In the genomic region with DNA sequence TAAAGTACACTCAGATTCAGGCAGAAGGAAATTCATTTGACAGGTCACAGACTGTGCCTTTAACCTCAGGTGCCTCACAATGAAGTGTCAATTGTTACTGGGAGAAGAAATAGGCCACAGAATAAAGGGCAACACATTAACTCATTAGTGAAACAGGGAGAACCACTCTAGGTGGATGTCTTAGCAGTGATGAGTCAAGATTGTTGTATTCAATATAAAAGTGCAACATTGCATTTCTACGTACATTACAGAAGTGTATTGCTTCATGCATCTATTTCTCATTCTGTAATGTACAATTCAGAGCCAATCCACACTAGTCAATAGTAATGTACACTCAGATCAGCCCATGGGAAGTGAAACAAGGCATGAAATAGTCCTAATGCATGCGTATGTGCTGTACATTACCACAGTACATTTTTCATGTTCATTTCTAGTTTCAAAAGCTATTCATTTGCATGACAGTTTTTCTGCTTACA, we compare ENCODE assay signal across 1 cellular context.
A peak's percentile ranks its signal among the peaks of the same experiment; 100 is the strongest.
TF ChIP-seq lines count a peak whose summit lies in the region.

No MANE protein-coding gene starts in this region.

TF ChIP-seq in GM12878, 131 proteins besides CTCF, POLR2A, EP300 and RAD21 (continued from another document):
- TF ChIP-seq, protein P1, sequence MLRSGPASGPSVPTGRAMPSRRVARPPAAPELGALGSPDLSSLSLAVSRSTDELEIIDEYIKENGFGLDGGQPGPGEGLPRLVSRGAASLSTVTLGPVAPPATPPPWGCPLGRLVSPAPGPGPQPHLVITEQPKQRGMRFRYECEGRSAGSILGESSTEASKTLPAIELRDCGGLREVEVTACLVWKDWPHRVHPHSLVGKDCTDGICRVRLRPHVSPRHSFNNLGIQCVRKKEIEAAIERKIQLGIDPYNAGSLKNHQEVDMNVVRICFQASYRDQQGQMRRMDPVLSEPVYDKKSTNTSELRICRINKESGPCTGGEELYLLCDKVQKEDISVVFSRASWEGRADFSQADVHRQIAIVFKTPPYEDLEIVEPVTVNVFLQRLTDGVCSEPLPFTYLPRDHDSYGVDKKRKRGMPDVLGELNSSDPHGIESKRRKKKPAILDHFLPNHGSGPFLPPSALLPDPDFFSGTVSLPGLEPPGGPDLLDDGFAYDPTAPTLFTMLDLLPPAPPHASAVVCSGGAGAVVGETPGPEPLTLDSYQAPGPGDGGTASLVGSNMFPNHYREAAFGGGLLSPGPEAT (IDR thresholded peaks at IDR 0.05; ENCODE audit: low read depth): 0 out of 2 replicates have a peak, but pooled peaks have one; percentile 36
- peak; percentile 77 to 85 for TF ChIP-seq IKZF2 (IDR thresholded peaks at IDR 0.05)
- no peak for TF ChIP-seq SUZ12 (IDR thresholded peaks at IDR 0.05; ENCODE audit: unreplicated experiment)
- TF ChIP-seq MYC (IDR thresholded peaks at IDR 0.05; ENCODE audit: insufficient read depth, insufficient read length, insufficient replicate concordance, low read length, severe bottlenecking): no peak
- peak; percentile 97 for TF ChIP-seq IRF4 (IDR thresholded peaks at IDR 0.05; ENCODE audit: low read depth, low read length)
- TF ChIP-seq NR2F1 (conservative IDR thresholded peaks at IDR 0.05): no peak
- TF ChIP-seq SREBF1 (IDR thresholded peaks at IDR 0.05; ENCODE audit: low read length): no peak
- TF ChIP-seq CBFB (IDR thresholded peaks at IDR 0.05; ENCODE audit: low read depth): no peak
- no peak for TF ChIP-seq BRCA1 (IDR thresholded peaks at IDR 0.05; ENCODE audit: low read depth, low read length)
- peak; percentile 61 for TF ChIP-seq NBN (IDR thresholded peaks at IDR 0.05)
- TF ChIP-seq POLR2AphosphoS5 (IDR thresholded peaks at IDR 0.05; ENCODE audit: low read length): no peak
- TF ChIP-seq MTA3 (IDR thresholded peaks at IDR 0.05; ENCODE audit: borderline replicate concordance, low read length): peak; percentile 71; the same call in 1 of the 2 replicates
- no peak for TF ChIP-seq FOXK2 (IDR thresholded peaks at IDR 0.05)
- TF ChIP-seq HSF1 (IDR thresholded peaks at IDR 0.05; ENCODE audit: low read depth, low read length): no peak
- 0 out of 2 replicates have a peak, but pooled peaks have one; percentile 40 for TF ChIP-seq FOXM1 (IDR thresholded peaks at IDR 0.05; ENCODE audit: low read depth, low read length)
- TF ChIP-seq BCL11A (IDR thresholded peaks at IDR 0.05; ENCODE audit: low read depth, low read length): peak; percentile 88
- TF ChIP-seq IKZF1 (conservative IDR thresholded peaks at IDR 0.05): peak; percentile 69
- no peak for TF ChIP-seq ZBTB33 (IDR thresholded peaks at IDR 0.05)
- no peak for TF ChIP-seq SMAD5 (IDR thresholded peaks at IDR 0.05; ENCODE audit: low read depth)
- TF ChIP-seq CREB1 (IDR thresholded peaks at IDR 0.05; ENCODE audit: low read depth): peak; percentile 59
- TF ChIP-seq SP1 (IDR thresholded peaks at IDR 0.05; ENCODE audit: low read depth, low read length): peak; percentile 34
- TF ChIP-seq ZNF274 (IDR thresholded peaks at IDR 0.05; ENCODE audit: insufficient read depth, insufficient read length): no peak
- no peak for TF ChIP-seq ZNF622 (IDR thresholded peaks at IDR 0.05)
- TF ChIP-seq BACH1 (IDR thresholded peaks at IDR 0.05; ENCODE audit: borderline replicate concordance): no peak; the same call in 1 of the 2 replicates
- peak; percentile 88 for TF ChIP-seq RFX5 (IDR thresholded peaks at IDR 0.05; ENCODE audit: low read depth, low read length)
- TF ChIP-seq JUND (IDR thresholded peaks at IDR 0.05; ENCODE audit: low read depth, low read length): peak; percentile 33; the same call in 1 of the 2 replicates
- TF ChIP-seq ESRRA (IDR thresholded peaks at IDR 0.05; ENCODE audit: low read length): no peak
- peak; percentile 92 for TF ChIP-seq POU2F2 (IDR thresholded peaks at IDR 0.05; ENCODE audit: borderline replicate concordance, low read depth, low read length)
- no peak for TF ChIP-seq EGR1 (IDR thresholded peaks at IDR 0.05; ENCODE audit: borderline replicate concordance in 1 of 2, low read depth in 2 of 2, low read length in 2 of 2)
- no peak for TF ChIP-seq PAX8 (IDR thresholded peaks at IDR 0.05)
- TF ChIP-seq SPI1 (IDR thresholded peaks at IDR 0.05; ENCODE audit: borderline replicate concordance, insufficient read depth, low read depth, low read length): peak; percentile 89
- peak; percentile 76; the same call in 1 of the 2 replicates for TF ChIP-seq ZNF217 (IDR thresholded peaks at IDR 0.05)
- TF ChIP-seq, protein P2, sequence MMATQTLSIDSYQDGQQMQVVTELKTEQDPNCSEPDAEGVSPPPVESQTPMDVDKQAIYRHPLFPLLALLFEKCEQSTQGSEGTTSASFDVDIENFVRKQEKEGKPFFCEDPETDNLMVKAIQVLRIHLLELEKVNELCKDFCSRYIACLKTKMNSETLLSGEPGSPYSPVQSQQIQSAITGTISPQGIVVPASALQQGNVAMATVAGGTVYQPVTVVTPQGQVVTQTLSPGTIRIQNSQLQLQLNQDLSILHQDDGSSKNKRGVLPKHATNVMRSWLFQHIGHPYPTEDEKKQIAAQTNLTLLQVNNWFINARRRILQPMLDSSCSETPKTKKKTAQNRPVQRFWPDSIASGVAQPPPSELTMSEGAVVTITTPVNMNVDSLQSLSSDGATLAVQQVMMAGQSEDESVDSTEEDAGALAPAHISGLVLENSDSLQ (IDR thresholded peaks at IDR 0.05): peak; percentile 65
- 0 out of 4 replicates have a peak, but pooled peaks of 1 of the 2 experiments have one; percentile 21 for TF ChIP-seq CEBPB (IDR thresholded peaks at IDR 0.05; ENCODE audit: borderline replicate concordance in 1 of 2, low read depth in 2 of 2, low read length in 2 of 2)
- TF ChIP-seq MEF2B (IDR thresholded peaks at IDR 0.05; ENCODE audit: partially characterized antibody, poor library complexity, severe bottlenecking): peak; percentile 66
- no peak for TF ChIP-seq CHD1 (IDR thresholded peaks at IDR 0.05; ENCODE audit: low read depth, low read length)
- peak in 1 of 2 experiments; percentile 73; a peak in 1 of 4 replicates for TF ChIP-seq ETV6 (conservative IDR thresholded peaks at IDR 0.05 in 1 of 2, IDR thresholded peaks at IDR 0.05 in 1 of 2; ENCODE audit: borderline replicate concordance in 1 of 2, low read depth in 1 of 2)
- peak; percentile 83 for TF ChIP-seq MTA2 (IDR thresholded peaks at IDR 0.05; ENCODE audit: low read depth)
- 0 out of 2 replicates have a peak, but pooled peaks have one; percentile 43 for TF ChIP-seq TCF3 (IDR thresholded peaks at IDR 0.05; ENCODE audit: borderline replicate concordance, insufficient read depth, low read depth, low read length)
- peak; percentile 58; the same call in 1 of the 2 replicates for TF ChIP-seq EED (IDR thresholded peaks at IDR 0.05; ENCODE audit: low read depth)
- TF ChIP-seq DPF2 (IDR thresholded peaks at IDR 0.05): peak; percentile 83; the same call in 1 of the 2 replicates
- TF ChIP-seq, protein P3, sequence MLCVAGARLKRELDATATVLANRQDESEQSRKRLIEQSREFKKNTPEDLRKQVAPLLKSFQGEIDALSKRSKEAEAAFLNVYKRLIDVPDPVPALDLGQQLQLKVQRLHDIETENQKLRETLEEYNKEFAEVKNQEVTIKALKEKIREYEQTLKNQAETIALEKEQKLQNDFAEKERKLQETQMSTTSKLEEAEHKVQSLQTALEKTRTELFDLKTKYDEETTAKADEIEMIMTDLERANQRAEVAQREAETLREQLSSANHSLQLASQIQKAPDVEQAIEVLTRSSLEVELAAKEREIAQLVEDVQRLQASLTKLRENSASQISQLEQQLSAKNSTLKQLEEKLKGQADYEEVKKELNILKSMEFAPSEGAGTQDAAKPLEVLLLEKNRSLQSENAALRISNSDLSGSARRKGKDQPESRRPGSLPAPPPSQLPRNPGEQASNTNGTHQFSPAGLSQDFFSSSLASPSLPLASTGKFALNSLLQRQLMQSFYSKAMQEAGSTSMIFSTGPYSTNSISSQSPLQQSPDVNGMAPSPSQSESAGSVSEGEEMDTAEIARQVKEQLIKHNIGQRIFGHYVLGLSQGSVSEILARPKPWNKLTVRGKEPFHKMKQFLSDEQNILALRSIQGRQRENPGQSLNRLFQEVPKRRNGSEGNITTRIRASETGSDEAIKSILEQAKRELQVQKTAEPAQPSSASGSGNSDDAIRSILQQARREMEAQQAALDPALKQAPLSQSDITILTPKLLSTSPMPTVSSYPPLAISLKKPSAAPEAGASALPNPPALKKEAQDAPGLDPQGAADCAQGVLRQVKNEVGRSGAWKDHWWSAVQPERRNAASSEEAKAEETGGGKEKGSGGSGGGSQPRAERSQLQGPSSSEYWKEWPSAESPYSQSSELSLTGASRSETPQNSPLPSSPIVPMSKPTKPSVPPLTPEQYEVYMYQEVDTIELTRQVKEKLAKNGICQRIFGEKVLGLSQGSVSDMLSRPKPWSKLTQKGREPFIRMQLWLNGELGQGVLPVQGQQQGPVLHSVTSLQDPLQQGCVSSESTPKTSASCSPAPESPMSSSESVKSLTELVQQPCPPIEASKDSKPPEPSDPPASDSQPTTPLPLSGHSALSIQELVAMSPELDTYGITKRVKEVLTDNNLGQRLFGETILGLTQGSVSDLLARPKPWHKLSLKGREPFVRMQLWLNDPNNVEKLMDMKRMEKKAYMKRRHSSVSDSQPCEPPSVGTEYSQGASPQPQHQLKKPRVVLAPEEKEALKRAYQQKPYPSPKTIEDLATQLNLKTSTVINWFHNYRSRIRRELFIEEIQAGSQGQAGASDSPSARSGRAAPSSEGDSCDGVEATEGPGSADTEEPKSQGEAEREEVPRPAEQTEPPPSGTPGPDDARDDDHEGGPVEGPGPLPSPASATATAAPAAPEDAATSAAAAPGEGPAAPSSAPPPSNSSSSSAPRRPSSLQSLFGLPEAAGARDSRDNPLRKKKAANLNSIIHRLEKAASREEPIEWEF (IDR thresholded peaks at IDR 0.05; ENCODE audit: insufficient replicate concordance, low read depth, low read length): no peak
- no peak for TF ChIP-seq CBX3 (IDR thresholded peaks at IDR 0.05; ENCODE audit: borderline replicate concordance, low read depth)
- TF ChIP-seq ATF2 (IDR thresholded peaks at IDR 0.05; ENCODE audit: low read length): peak; percentile 77; the same call in 1 of the 2 replicates
- TF ChIP-seq BHLHE40 (IDR thresholded peaks at IDR 0.05; ENCODE audit: borderline replicate concordance in 1 of 2, low read depth in 2 of 2, low read length in 1 of 2): peak; percentile 59 to 61; a peak in 2 of 4 replicates
- peak; percentile 66; the same call in 1 of the 2 replicates for TF ChIP-seq CREM (IDR thresholded peaks at IDR 0.05; ENCODE audit: low read depth)
- TF ChIP-seq RBBP5 (conservative IDR thresholded peaks at IDR 0.05): no peak
- TF ChIP-seq MEF2A (IDR thresholded peaks at IDR 0.05; ENCODE audit: insufficient read depth, low read depth, low read length): 0 out of 2 replicates have a peak, but pooled peaks have one; percentile 45
- no peak for TF ChIP-seq HDAC2 (IDR thresholded peaks at IDR 0.05)
- TF ChIP-seq ZNF24 (IDR thresholded peaks at IDR 0.05): no peak
